ENCODE assay signal across 20 cellular contexts in the genomic region with DNA sequence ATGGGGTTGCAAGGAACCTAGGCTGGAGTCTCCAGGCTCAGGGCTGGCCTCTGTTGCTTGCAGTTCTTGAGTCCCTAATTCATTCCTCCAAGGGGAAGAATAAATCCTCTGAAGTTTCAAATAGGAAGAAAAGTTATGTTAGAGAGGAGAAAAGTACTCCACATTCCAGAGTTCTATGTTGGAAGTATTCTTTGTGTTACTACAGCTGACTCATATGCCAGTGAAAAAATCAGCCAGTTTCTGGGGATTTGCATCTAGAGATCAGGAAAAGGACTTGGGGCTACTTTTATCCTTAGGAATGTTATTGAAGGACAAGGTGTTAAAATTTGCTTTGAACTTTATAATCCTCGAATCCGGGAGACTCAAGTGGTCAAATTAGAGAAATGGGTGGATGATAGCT. TPM values are rescaled to one million over a fixed set of nuclear protein-coding genes. Genes with fewer than 3 reads are reported as not detected.
DNase-seq lines count a peak whose midpoint lies in the region; ATAC-seq, FAIRE-seq and TF ChIP-seq lines count a peak whose summit lies in the region.
"Had no signal": no experiment of that assay in that cellular context is flagged by ENCODE, and none has a peak within 500 bp of the region (broad histone marks: within the 10 kb centered on the region; RNA-seq: fewer than 3 reads in every experiment).

No MANE protein-coding gene starts in this region.

- no peaks in the 10 kb centered on the region for H3K9me2 ChIP-seq in SK-N-SH

- H2AFZ ChIP-seq in SK-N-SH (ENCODE audit: low read depth) (peak overlapping the region; percentile 33; the same call in 1 of the 2 replicates), keratinocyte (ENCODE audit: control insufficient read depth, low read length) (no peak overlapping the region)

- H3K9me3 ChIP-seq in SK-N-SH = no peaks in the 10 kb centered on the region
- H3K9me3 ChIP-seq in keratinocyte (ENCODE audit: control insufficient read depth, low read depth, low read length) = no peaks in the 10 kb centered on the region
- H3K9me3 ChIP-seq: SJSA1 had no signal

- H3K36me3 ChIP-seq in SK-N-SH (replicated peaks in 1 of 2; ENCODE audit: control insufficient read depth in 1 of 2, insufficient read depth in 2 of 2, low read length in 1 of 2) (no peaks in the 10 kb centered on the region), keratinocyte (ENCODE audit: control insufficient read depth in 2 of 2, extremely low read depth in 1 of 2, insufficient read depth in 2 of 2, low read length in 2 of 2) (no peaks in the 10 kb centered on the region)
- H3K36me3 ChIP-seq: SJSA1 had no signal

- dilution Hi-C loops in keratinocyte (cut with MboI; ENCODE audit: extremely low pct_ligation_motif_present, low sequenced_read_pairs) = no loop called here

- TF ChIP-seq CTCF in SK-N-SH (IDR thresholded peaks at IDR 0.05) (no peak), keratinocyte (optimal IDR thresholded peaks at IDR 0.05 in 1 of 3, IDR thresholded peaks at IDR 0.05 in 1 of 3, conservative IDR thresholded peaks at IDR 0.05 in 1 of 3; ENCODE audit: extremely low read depth in 1 of 3, insufficient read depth in 2 of 3, low read length in 3 of 3) (no peak)

- WGBS in SK-N-SH (ENCODE audit: low lambda C conversion rate) = 80% methylated on average over 2 of the region's 2 CpGs

- ATAC-seq in SK-N-SH treated with all-trans-retinoic acid at 6 μM for 48 hours = no peak
- ATAC-seq: CD8-positive, alpha-beta T cell had no signal

- FAIRE-seq in keratinocyte (lab: Jason Lieb, UNC) = peak; percentile 57
- FAIRE-seq: D721Med, GM12891, GM18507, H1 had no signal

- H3K9ac ChIP-seq in SK-N-SH = no peak overlapping the region
- H3K9ac ChIP-seq in keratinocyte (ENCODE audit: control insufficient read depth, extremely low read depth, insufficient read depth, low read length) = no peak overlapping the region

- CTCF ChIA-PET in SK-N-SH (lab: Yijun Ruan, JAX) = interaction anchor here (1.2 to 1.5 kb wide), 2 partner anchors 11 to 34 kb away, joined by 3 to 5 read pairs; a partner anchor contains a TSS

- no peaks in the 10 kb centered on the region for H3K27me3 ChIP-seq in SK-N-SH (ENCODE audit: insufficient read depth)
- H3K27me3 ChIP-seq in keratinocyte (ENCODE audit: control insufficient read depth, extremely low read depth, insufficient read depth, low read length) = no peaks in the 10 kb centered on the region
- H3K27me3 ChIP-seq: SJSA1 had no signal

- no peaks in the 10 kb centered on the region for H3K9me1 ChIP-seq in keratinocyte (ENCODE audit: control insufficient read depth, extremely low read depth, insufficient read depth, low read length)

- H3K4me3 ChIP-seq in SK-N-SH (ENCODE audit: low read depth in 2 of 2, low read length in 1 of 2) (no peak overlapping the region), keratinocyte (ENCODE audit: control insufficient read depth in 2 of 3, extremely low read depth in 1 of 3, insufficient read depth in 2 of 3, low read depth in 1 of 3, low read length in 3 of 3) (no peak overlapping the region)
- H3K4me3 ChIP-seq: SJSA1 had no signal

- H3F3A ChIP-seq in SK-N-SH (replicated peaks; ENCODE audit: insufficient read depth) = no peaks in the 10 kb centered on the region

- no peaks in the 10 kb centered on the region for H4K20me1 ChIP-seq in SK-N-SH (ENCODE audit: insufficient read depth)
- H4K20me1 ChIP-seq in keratinocyte (ENCODE audit: control insufficient read depth, extremely low read depth, insufficient read depth, low read length) = no peaks in the 10 kb centered on the region

- no peak for TF ChIP-seq RAD21 in SK-N-SH (IDR thresholded peaks at IDR 0.05; ENCODE audit: low read length)

- H3K4me1 ChIP-seq in SK-N-SH (ENCODE audit: control insufficient read depth in 1 of 2, insufficient read depth in 2 of 2, low read depth in 1 of 2, low read length in 1 of 2) = no peaks in the 10 kb centered on the region
- no peaks in the 10 kb centered on the region for H3K4me1 ChIP-seq in keratinocyte (ENCODE audit: control insufficient read depth, extremely low read depth, insufficient read depth, low read length)

- H3K4me2 ChIP-seq in SK-N-SH (no peak overlapping the region), keratinocyte (ENCODE audit: control insufficient read depth, extremely low read depth, insufficient read depth, low read depth, low read length) (no peak overlapping the region)

- DNase-seq in SK-N-SH = no peak
- DNase-seq in amniotic epithelial cell (ENCODE audit: low read depth) = peak; percentile 71
- DNase-seq in keratinocyte (ENCODE audit: low read depth, low spot score) = no peak
- no peak for DNase-seq in activated CD4-positive, alpha-beta T cell treated with anti-CD3 and anti-CD28 coated beads for 4 hours
- no peak for DNase-seq in amygdala (lab: John Stamatoyannopoulos, UW)
- no peak for DNase-seq in D341Med (ENCODE audit: low spot score)
- no peak for DNase-seq in NAMALWA (ENCODE audit: low spot score)
- DNase-seq: 8988T; CD8-positive, alpha-beta T cell; DMS79 treated with DMSO at 0.1 percent for 48 hours; GDM1; NCI-H1436; NCI-H2029 treated with DMSO at 0.1 percent for 48 hours; NCI-H510A treated with DMSO at 0.1 percent for 48 hours had no signal

- H3K79me2 ChIP-seq in SK-N-SH (ENCODE audit: insufficient read depth) = no peaks in the 10 kb centered on the region
- no peaks in the 10 kb centered on the region for H3K79me2 ChIP-seq in keratinocyte (ENCODE audit: control insufficient read depth, insufficient read depth, low read length)

- H3K27ac ChIP-seq in SK-N-SH (ENCODE audit: low read depth in 2 of 2, low read length in 1 of 2) = no peak overlapping the region
- H3K27ac ChIP-seq in keratinocyte (ENCODE audit: control insufficient read depth, insufficient read depth, low read length) = no peak overlapping the region
- H3K27ac ChIP-seq: SJSA1 had no signal

- POLR2A ChIA-PET in SK-N-SH (lab: Yijun Ruan, JAX) = no interaction called here

- TF ChIP-seq EP300 in SK-N-SH (IDR thresholded peaks at IDR 0.05; ENCODE audit: borderline replicate concordance in 1 of 2, low read depth in 1 of 2, low read length in 1 of 2) = no peak

TF ChIP-seq in SK-N-SH, 30 proteins besides CTCF, POLR2A, EP300 and RAD21:
- TF ChIP-seq FOSL2 (IDR thresholded peaks at IDR 0.05; ENCODE audit: borderline replicate concordance, low read depth) (peak; percentile 12; the same call in 1 of the 2 replicates), NFIC (IDR thresholded peaks at IDR 0.05; ENCODE audit: borderline replicate concordance) (no peak), SIN3A (IDR thresholded peaks at IDR 0.05; ENCODE audit: borderline replicate concordance, low read depth, low read length) (no peak)

TF ChIP-seq in SK-N-SH treated with all-trans-retinoic acid at 6 μM for 48 hours, 23 proteins besides CTCF, POLR2A, EP300 and RAD21 (continues in another document):
- TF ChIP-seq OSR1 (CRISPR knock-in tag; IDR thresholded peaks at IDR 0.05) (no peak), BACH2 (CRISPR knock-in tag; IDR thresholded peaks at IDR 0.05; ENCODE audit: borderline replicate concordance) (no peak), ARNTL (CRISPR knock-in tag; IDR thresholded peaks at IDR 0.05; ENCODE audit: borderline replicate concordance, low read depth) (no peak), TCF4 (CRISPR knock-in tag; IDR thresholded peaks at IDR 0.05; ENCODE audit: borderline replicate concordance) (no peak), ZNF70 (CRISPR knock-in tag; IDR thresholded peaks at IDR 0.05) (no peak), ESRRG (CRISPR knock-in tag; IDR thresholded peaks at IDR 0.05) (no peak), ZNF8 (CRISPR knock-in tag; IDR thresholded peaks at IDR 0.05) (no peak)
- TF ChIP-seq, protein P1, sequence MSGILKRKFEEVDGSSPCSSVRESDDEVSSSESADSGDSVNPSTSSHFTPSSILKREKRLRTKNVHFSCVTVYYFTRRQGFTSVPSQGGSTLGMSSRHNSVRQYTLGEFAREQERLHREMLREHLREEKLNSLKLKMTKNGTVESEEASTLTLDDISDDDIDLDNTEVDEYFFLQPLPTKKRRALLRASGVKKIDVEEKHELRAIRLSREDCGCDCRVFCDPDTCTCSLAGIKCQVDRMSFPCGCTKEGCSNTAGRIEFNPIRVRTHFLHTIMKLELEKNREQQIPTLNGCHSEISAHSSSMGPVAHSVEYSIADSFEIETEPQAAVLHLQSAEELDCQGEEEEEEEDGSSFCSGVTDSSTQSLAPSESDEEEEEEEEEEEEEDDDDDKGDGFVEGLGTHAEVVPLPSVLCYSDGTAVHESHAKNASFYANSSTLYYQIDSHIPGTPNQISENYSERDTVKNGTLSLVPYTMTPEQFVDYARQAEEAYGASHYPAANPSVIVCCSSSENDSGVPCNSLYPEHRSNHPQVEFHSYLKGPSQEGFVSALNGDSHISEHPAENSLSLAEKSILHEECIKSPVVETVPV (CRISPR knock-in tag; IDR thresholded peaks at IDR 0.05) = no peak

RNA-seq across cellular contexts. Expression of a gene that starts 11.7 kb away (rescaled TPM):
- polyA plus RNA-seq in SK-N-SH (2012; rRNA removed) = 21.5 and 21.8 TPM in 2 replicates
- polyA plus RNA-seq in SK-N-SH (2012; cell fraction: cytosol; rRNA removed) = 27.2 and 35.4 TPM in 2 replicates
- 7.6 and 17.8 TPM in 2 replicates for polyA plus RNA-seq in SK-N-SH (2012; cell fraction: nucleus; rRNA removed)
- 16.9 to 30.2 TPM (median 28.5 TPM) in 3 replicates for polyA plus RNA-seq in keratinocyte
- polyA plus RNA-seq in keratinocyte (2011; ENCODE audit: low read depth) = 13.9 TPM
- 22.7 and 28.3 TPM in 2 replicates for polyA plus RNA-seq in keratinocyte (2011; cell fraction: cytosol; rRNA removed)
- 34.8 and 53.6 TPM in 2 replicates for polyA plus RNA-seq in keratinocyte (2011; cell fraction: nucleus; rRNA removed)
- polyA plus RNA-seq in keratinocyte (2012; ENCODE audit: low replicate concordance) = 18.5 and 25.8 TPM in 2 replicates
- polyA minus RNA-seq in keratinocyte = 6.9 to 10.0 TPM (median 8.1 TPM) in 3 replicates
- 8.8 TPM for polyA minus RNA-seq in keratinocyte (2011; cell fraction: cytosol; rRNA and poly(A)+ RNA removed)
- polyA minus RNA-seq in keratinocyte (2011; cell fraction: nucleus; rRNA and poly(A)+ RNA removed) = 10.4 and 14.4 TPM in 2 replicates

RNA-seq across cellular contexts. Expression of a gene that starts 19.7 kb away (rescaled TPM):
- 13.2 and 17.7 TPM in 2 replicates for polyA plus RNA-seq in SK-N-SH (2012; rRNA removed)
- 23.1 and 27.5 TPM in 2 replicates for polyA plus RNA-seq in SK-N-SH (2012; cell fraction: cytosol; rRNA removed)
- 3.7 and 8.4 TPM in 2 replicates for polyA plus RNA-seq in SK-N-SH (2012; cell fraction: nucleus; rRNA removed)
- polyA plus RNA-seq in keratinocyte = 5.6 to 8.5 TPM (median 6.5 TPM) in 3 replicates
- polyA plus RNA-seq in keratinocyte (2011; ENCODE audit: low read depth) = 5.5 TPM
- 5.0 and 8.0 TPM in 2 replicates for polyA plus RNA-seq in keratinocyte (2011; cell fraction: cytosol; rRNA removed)
- 4.9 and 8.9 TPM in 2 replicates for polyA plus RNA-seq in keratinocyte (2011; cell fraction: nucleus; rRNA removed)
- polyA plus RNA-seq in keratinocyte (2012; ENCODE audit: low replicate concordance) = 2.1 and 4.8 TPM in 2 replicates
- polyA minus RNA-seq in keratinocyte = 0.20 to 5.9 TPM (median 4.6 TPM) in 3 replicates
- 2.5 TPM for polyA minus RNA-seq in keratinocyte (2011; cell fraction: cytosol; rRNA and poly(A)+ RNA removed)
- 3.0 and 4.0 TPM in 2 replicates for polyA minus RNA-seq in keratinocyte (2011; cell fraction: nucleus; rRNA and poly(A)+ RNA removed)
